20 cellular contexts compared by ENCODE assay signal in genomic region chr13:108306768-108307332, GRCh38. TPM values are rescaled to one million over a fixed set of nuclear protein-coding genes. Genes with fewer than 3 reads are reported as not detected.
A peak's percentile ranks its signal among the peaks of the same experiment; 100 is the strongest.
DNase-seq lines count a peak whose midpoint lies in the region; ATAC-seq and TF ChIP-seq lines count a peak whose summit lies in the region.
"Had no signal": no experiment of that assay in that cellular context is flagged by ENCODE, and none has a peak within 500 bp of the region (broad histone marks: within the 10 kb centered on the region; RNA-seq: fewer than 3 reads in every experiment).

No MANE protein-coding gene starts in this region.

- H3K79me2 ChIP-seq in hepatocyte: no peaks in the 10 kb centered on the region

- H3K36me3 Mint-ChIP-seq in activated naive CD4-positive, alpha-beta T cell treated with anti-CD3 and anti-CD28 coated beads, Interleukin-2, amount 10 ng/mL, durations not matched to agents 7 days and 5 days: peaks cover 36% of the 10 kb centered on the region
- H3K36me3 Mint-ChIP-seq in activated T-helper 1 cell treated with anti-CD3 and anti-CD28 coated beads, Interleukin-12 subunit alpha, Interleukin-12 subunit beta, Interleukin-2, Interleukin-4 antibody, amounts not matched to agents 30 ng/mL and 10 ng/mL and 1 ng/mL, durations not matched to agents 14 hours and 24 hours and 36 hours (ENCODE audit: low read depth): peaks cover 8% of the 10 kb centered on the region
- H3K36me3 Mint-ChIP-seq in glutamatergic neuron (ENCODE audit: unreplicated experiment): peaks cover 10% of the 10 kb centered on the region

- H3K27me3 Mint-ChIP-seq in activated naive CD4-positive, alpha-beta T cell treated with anti-CD3 and anti-CD28 coated beads, Interleukin-2, amount 10 ng/mL, durations not matched to agents 7 days and 5 days: no peaks in the 10 kb centered on the region
- H3K27me3 Mint-ChIP-seq in activated T-helper 1 cell treated with anti-CD3 and anti-CD28 coated beads, Interleukin-12 subunit alpha, Interleukin-12 subunit beta, Interleukin-2, Interleukin-4 antibody, amounts not matched to agents 30 ng/mL and 10 ng/mL and 1 ng/mL, durations not matched to agents 14 hours and 24 hours and 36 hours (ENCODE audit: insufficient read depth): no peaks in the 10 kb centered on the region
- H3K27me3 Mint-ChIP-seq in glutamatergic neuron (ENCODE audit: unreplicated experiment): no peaks in the 10 kb centered on the region

- no peaks in the 10 kb centered on the region for H3K9me2 ChIP-seq in hepatocyte (replicated peaks; ENCODE audit: insufficient read depth)

- peak overlapping the region; percentile 83 for H3K27ac Mint-ChIP-seq in activated naive CD4-positive, alpha-beta T cell treated with anti-CD3 and anti-CD28 coated beads, Interleukin-2, amount 10 ng/mL, durations not matched to agents 7 days and 5 days
- H3K27ac Mint-ChIP-seq in activated T-helper 1 cell treated with anti-CD3 and anti-CD28 coated beads, Interleukin-12 subunit alpha, Interleukin-12 subunit beta, Interleukin-2, Interleukin-4 antibody, amounts not matched to agents 30 ng/mL and 10 ng/mL and 1 ng/mL, durations not matched to agents 14 hours and 24 hours and 36 hours: peak overlapping the region; percentile 69
- no peak overlapping the region for H3K27ac Mint-ChIP-seq in glutamatergic neuron (ENCODE audit: unreplicated experiment)
- H3K27ac Mint-ChIP-seq: GM23338 had no signal

- ATAC-seq in GM21447 (IDR thresholded peaks at IDR 0.05; ENCODE audit: unreplicated experiment): no peak
- ATAC-seq: GM12878, GM23338 had no signal

- intact Hi-C loops in activated T-helper 1 cell treated with anti-CD3 and anti-CD28 coated beads, Interleukin-12 subunit alpha, Interleukin-12 subunit beta, Interleukin-2, Interleukin-4 antibody, amounts not matched to agents 30 ng/mL and 10 ng/mL and 1 ng/mL, durations not matched to agents 14 hours and 24 hours and 36 hours (cut with micrococcal nuclease): loop anchor here (5.0 kb wide), 1 partner anchor 35 kb away; no protein-coding TSS in a partner anchor

- CTCF ChIA-PET in activated naive CD4-positive, alpha-beta T cell treated with anti-CD3 and anti-CD28 coated beads, Interleukin-2, amount 10 ng/mL, durations not matched to agents 7 days and 5 days (lab: Charles Lee): interaction anchor here (0.6 kb wide), 1 partner anchor 18 kb away, joined by 5 read pairs; no protein-coding TSS in a partner anchor

- H3K4me2 ChIP-seq in hepatocyte: no peak overlapping the region
- H3K4me2 ChIP-seq: GM23338 had no signal

- H3K4me3 ChIP-seq in hepatocyte: no peak overlapping the region
- H3K4me3 ChIP-seq: GM12878, GM23338, SJSA1 had no signal

- H3K36me3 ChIP-seq in hepatocyte (replicated peaks; ENCODE audit: insufficient read depth, low read depth): no peaks in the 10 kb centered on the region
- H3K36me3 ChIP-seq: SJSA1 had no signal

- no peaks in the 10 kb centered on the region for H4K20me1 ChIP-seq in hepatocyte (ENCODE audit: insufficient read depth, poor library complexity, severe bottlenecking)

- no peak overlapping the region for H3K4me3 Mint-ChIP-seq in activated naive CD4-positive, alpha-beta T cell treated with anti-CD3 and anti-CD28 coated beads, Interleukin-2, amount 10 ng/mL, durations not matched to agents 7 days and 5 days
- H3K4me3 Mint-ChIP-seq in activated T-helper 1 cell treated with anti-CD3 and anti-CD28 coated beads, Interleukin-12 subunit alpha, Interleukin-12 subunit beta, Interleukin-2, Interleukin-4 antibody, amounts not matched to agents 30 ng/mL and 10 ng/mL and 1 ng/mL, durations not matched to agents 14 hours and 24 hours and 36 hours: no peak overlapping the region
- H3K4me3 Mint-ChIP-seq in glutamatergic neuron (ENCODE audit: unreplicated experiment): no peak overlapping the region
- H3K4me3 Mint-ChIP-seq: GM23338 had no signal

- no peaks in the 10 kb centered on the region for H3K9me3 ChIP-seq in hepatocyte (ENCODE audit: low read depth)
- H3K9me3 ChIP-seq: SJSA1 had no signal

- no peak overlapping the region for H3K27ac ChIP-seq in hepatocyte
- H3K27ac ChIP-seq: RWPE1, SJSA1 had no signal

- 65% methylated on average over 1 of the region's 1 CpG for WGBS in hepatocyte (ENCODE audit: low lambda C conversion rate, missing lambda C conversion rate)

- TF ChIP-seq CTCF in glutamatergic neuron (IDR thresholded peaks at IDR 0.05; ENCODE audit: partially characterized antibody, unreplicated experiment) (no peak), hepatocyte (IDR thresholded peaks at IDR 0.05; ENCODE audit: poor library complexity) (no peak)

- H2AFZ ChIP-seq in hepatocyte: no peak overlapping the region
- H2AFZ ChIP-seq: GM23338 had no signal

- DNase-seq in activated naive CD4-positive, alpha-beta T cell treated with anti-CD3 and anti-CD28 coated beads, Interleukin-2, amount 10 ng/mL, durations not matched to agents 7 days and 5 days: no peak
- no peak for DNase-seq in activated naive CD4-positive, alpha-beta T cell (lab: John Stamatoyannopoulos, UW)
- no peak for DNase-seq in activated T-helper 1 cell treated with anti-CD3 and anti-CD28 coated beads, Interleukin-12 subunit alpha, Interleukin-12 subunit beta, Interleukin-2, Interleukin-4 antibody, amounts not matched to agents 30 ng/mL and 10 ng/mL and 1 ng/mL, durations not matched to agents 14 hours and 24 hours and 36 hours (ENCODE audit: low spot score)
- DNase-seq in globus pallidus (ENCODE audit: low spot score) (peak; percentile 32), glutamatergic neuron (no peak), hepatocyte (ENCODE audit: low spot score) (no peak), NCI-H128 (lab: John Stamatoyannopoulos, UW; ENCODE audit: unreplicated experiment) (no peak)
- DNase-seq: C1 segment of cervical spinal cord, Calu3, MV-4-11, NCI-H1436 treated with DMSO at 0.1 percent for 48 hours, NCI-H2081 treated with DMSO at 0.1 percent for 48 hours, NCI-H2227 treated with DMSO at 0.1 percent for 48 hours, NCI-H526 had no signal

- H3K4me1 ChIP-seq in hepatocyte (ENCODE audit: insufficient read depth): no peaks in the 10 kb centered on the region
- H3K4me1 ChIP-seq: SJSA1 had no signal

- no peaks in the 10 kb centered on the region for H3K27me3 ChIP-seq in hepatocyte

- H3K9me3 Mint-ChIP-seq in activated naive CD4-positive, alpha-beta T cell treated with anti-CD3 and anti-CD28 coated beads, Interleukin-2, amount 10 ng/mL, durations not matched to agents 7 days and 5 days: peaks cover 9% of the 10 kb centered on the region
- peaks cover 6% of the 10 kb centered on the region for H3K9me3 Mint-ChIP-seq in activated T-helper 1 cell treated with anti-CD3 and anti-CD28 coated beads, Interleukin-12 subunit alpha, Interleukin-12 subunit beta, Interleukin-2, Interleukin-4 antibody, amounts not matched to agents 30 ng/mL and 10 ng/mL and 1 ng/mL, durations not matched to agents 14 hours and 24 hours and 36 hours
- H3K9me3 Mint-ChIP-seq in glutamatergic neuron (ENCODE audit: unreplicated experiment): peaks cover 2% of the 10 kb centered on the region

- H3K4me1 Mint-ChIP-seq in activated naive CD4-positive, alpha-beta T cell treated with anti-CD3 and anti-CD28 coated beads, Interleukin-2, amount 10 ng/mL, durations not matched to agents 7 days and 5 days: peaks cover 28% of the 10 kb centered on the region
- peaks cover 12% of the 10 kb centered on the region for H3K4me1 Mint-ChIP-seq in activated T-helper 1 cell treated with anti-CD3 and anti-CD28 coated beads, Interleukin-12 subunit alpha, Interleukin-12 subunit beta, Interleukin-2, Interleukin-4 antibody, amounts not matched to agents 30 ng/mL and 10 ng/mL and 1 ng/mL, durations not matched to agents 14 hours and 24 hours and 36 hours (ENCODE audit: low read depth)
- H3K4me1 Mint-ChIP-seq in glutamatergic neuron (ENCODE audit: low read depth, unreplicated experiment): no peaks in the 10 kb centered on the region
- H3K4me1 Mint-ChIP-seq: GM23338 had no signal

RNA-seq across cellular contexts. Expression of gene TNFSF13B, which starts 37.3 kb away (rescaled TPM):
- total RNA-seq in activated T-helper 1 cell treated with anti-CD3 and anti-CD28 coated beads, Interleukin-12 subunit alpha, Interleukin-12 subunit beta, Interleukin-2, Interleukin-4 antibody, amounts not matched to agents 30 ng/mL and 10 ng/mL and 1 ng/mL, durations not matched to agents 14 hours and 24 hours and 36 hours: 2.9 and 3.4 TPM in 2 replicates
- total RNA-seq in glutamatergic neuron (ENCODE audit: unreplicated experiment) (0.47 TPM), hepatocyte (0.48 and 1.6 TPM in 2 replicates)
- polyA plus RNA-seq in hepatocyte: 0.97 and 1.4 TPM in 2 replicates
- total RNA-seq: A172 had no signal
